16 cellular contexts compared by ENCODE assay signal in genomic region chr6:138222901-138223546, GRCh38. TPM values are rescaled to one million over a fixed set of nuclear protein-coding genes. Genes with fewer than 3 reads are reported as not detected.
"Had no signal": no experiment of that assay in that cellular context is flagged by ENCODE, and none has a peak within 500 bp of the region (broad histone marks: within the 10 kb centered on the region; RNA-seq: fewer than 3 reads in every experiment).

No MANE protein-coding gene starts in this region.

- ATAC-seq: activated CD8-positive, alpha-beta T cell treated with anti-CD3 and anti-CD28 coated beads, Interleukin-2, amount 10 ng/mL, durations not matched to agents 7 days and 5 days; gastrocnemius medialis; stimulated activated effector memory CD8-positive, alpha-beta T cell treated with anti-CD3 and anti-CD28 coated beads, Interleukin-12 subunit alpha, Interleukin-12 subunit beta, amount 100 ng/mL, for 72 hours had no signal

- FAIRE-seq: small intestine had no signal

- H3K9ac ChIP-seq: parathyroid adenoma had no signal

- H3K9me3 ChIP-seq: thyroid gland, uterus had no signal

- H3K79me2 ChIP-seq: parathyroid adenoma had no signal

- H3K4me1 ChIP-seq: gastrocnemius medialis, parathyroid adenoma, thyroid gland, uterus had no signal

- H2AFZ ChIP-seq: parathyroid adenoma had no signal

- H3K36me3 Mint-ChIP-seq: stimulated activated effector memory CD8-positive, alpha-beta T cell treated with anti-CD3 and anti-CD28 coated beads, Interleukin-12 subunit alpha, Interleukin-12 subunit beta, amount 100 ng/mL, for 72 hours had no signal

- H3K27me3 ChIP-seq: cardiac muscle cell, gastrocnemius medialis, thyroid gland, uterus had no signal

- H3K27ac Mint-ChIP-seq: activated CD8-positive, alpha-beta T cell treated with anti-CD3 and anti-CD28 coated beads, Interleukin-2, amount 10 ng/mL, durations not matched to agents 7 days and 5 days; activated T-helper 1 cell treated with anti-CD3 and anti-CD28 coated beads, Interleukin-12 subunit alpha, Interleukin-12 subunit beta, Interleukin-2, Interleukin-4 antibody, amounts not matched to agents 30 ng/mL and 10 ng/mL and 1 ng/mL, durations not matched to agents 14 hours and 24 hours and 36 hours; stimulated activated effector memory CD8-positive, alpha-beta T cell treated with anti-CD3 and anti-CD28 coated beads, Interleukin-12 subunit alpha, Interleukin-12 subunit beta, amount 100 ng/mL, for 72 hours had no signal

- DNase-seq: activated CD4-positive, alpha-beta T cell treated with anti-CD3 and anti-CD28 coated beads for 4 hours; activated CD8-positive, alpha-beta memory T cell treated with anti-CD3 and anti-CD28 coated beads, Interleukin-2, amount 50 U/mL, for 48 hours; activated CD8-positive, alpha-beta T cell treated with anti-CD3 and anti-CD28 coated beads, Interleukin-2, amount 10 ng/mL, durations not matched to agents 7 days and 5 days; activated naive CD4-positive, alpha-beta T cell; gastrocnemius medialis; kidney glomerular epithelial cell; midbrain; small intestine; thyroid gland; uterus had no signal

- H3K36me3 ChIP-seq: cardiac muscle cell, gastrocnemius medialis, thyroid gland, uterus had no signal

- H3K4me3 ChIP-seq: cardiac muscle cell, gastrocnemius medialis, lung, thyroid gland, uterus had no signal

- H3K4me1 Mint-ChIP-seq: stimulated activated effector memory CD8-positive, alpha-beta T cell treated with anti-CD3 and anti-CD28 coated beads, Interleukin-12 subunit alpha, Interleukin-12 subunit beta, amount 100 ng/mL, for 72 hours had no signal

- H3K9me3 Mint-ChIP-seq: activated T-helper 1 cell treated with anti-CD3 and anti-CD28 coated beads, Interleukin-12 subunit alpha, Interleukin-12 subunit beta, Interleukin-2, Interleukin-4 antibody, amounts not matched to agents 30 ng/mL and 10 ng/mL and 1 ng/mL, durations not matched to agents 14 hours and 24 hours and 36 hours; stimulated activated effector memory CD8-positive, alpha-beta T cell treated with anti-CD3 and anti-CD28 coated beads, Interleukin-12 subunit alpha, Interleukin-12 subunit beta, amount 100 ng/mL, for 72 hours had no signal

- H3K4me3 Mint-ChIP-seq: activated CD8-positive, alpha-beta T cell treated with anti-CD3 and anti-CD28 coated beads, Interleukin-2, amount 10 ng/mL, durations not matched to agents 7 days and 5 days; activated T-helper 1 cell treated with anti-CD3 and anti-CD28 coated beads, Interleukin-12 subunit alpha, Interleukin-12 subunit beta, Interleukin-2, Interleukin-4 antibody, amounts not matched to agents 30 ng/mL and 10 ng/mL and 1 ng/mL, durations not matched to agents 14 hours and 24 hours and 36 hours; stimulated activated effector memory CD8-positive, alpha-beta T cell treated with anti-CD3 and anti-CD28 coated beads, Interleukin-12 subunit alpha, Interleukin-12 subunit beta, amount 100 ng/mL, for 72 hours had no signal

- H3K27ac ChIP-seq: cardiac muscle cell, gastrocnemius medialis, parathyroid adenoma, thyroid gland, uterus had no signal

RNA-seq across cellular contexts. Expression of gene PBOV1, which starts 4.7 kb away (rescaled TPM):
- total RNA-seq: activated CD8-positive, alpha-beta T cell treated with anti-CD3 and anti-CD28 coated beads, Interleukin-2, amount 10 ng/mL, durations not matched to agents 7 days and 5 days; activated T-helper 1 cell treated with anti-CD3 and anti-CD28 coated beads, Interleukin-12 subunit alpha, Interleukin-12 subunit beta, Interleukin-2, Interleukin-4 antibody, amounts not matched to agents 30 ng/mL and 10 ng/mL and 1 ng/mL, durations not matched to agents 14 hours and 24 hours and 36 hours; cardiac muscle cell; fibroblast of lung; gastrocnemius medialis; lung; thyroid gland; uterus had no signal
- polyA plus RNA-seq: cardiac muscle cell, fibroblast of lung, small intestine had no signal
